In the genomic region with DNA sequence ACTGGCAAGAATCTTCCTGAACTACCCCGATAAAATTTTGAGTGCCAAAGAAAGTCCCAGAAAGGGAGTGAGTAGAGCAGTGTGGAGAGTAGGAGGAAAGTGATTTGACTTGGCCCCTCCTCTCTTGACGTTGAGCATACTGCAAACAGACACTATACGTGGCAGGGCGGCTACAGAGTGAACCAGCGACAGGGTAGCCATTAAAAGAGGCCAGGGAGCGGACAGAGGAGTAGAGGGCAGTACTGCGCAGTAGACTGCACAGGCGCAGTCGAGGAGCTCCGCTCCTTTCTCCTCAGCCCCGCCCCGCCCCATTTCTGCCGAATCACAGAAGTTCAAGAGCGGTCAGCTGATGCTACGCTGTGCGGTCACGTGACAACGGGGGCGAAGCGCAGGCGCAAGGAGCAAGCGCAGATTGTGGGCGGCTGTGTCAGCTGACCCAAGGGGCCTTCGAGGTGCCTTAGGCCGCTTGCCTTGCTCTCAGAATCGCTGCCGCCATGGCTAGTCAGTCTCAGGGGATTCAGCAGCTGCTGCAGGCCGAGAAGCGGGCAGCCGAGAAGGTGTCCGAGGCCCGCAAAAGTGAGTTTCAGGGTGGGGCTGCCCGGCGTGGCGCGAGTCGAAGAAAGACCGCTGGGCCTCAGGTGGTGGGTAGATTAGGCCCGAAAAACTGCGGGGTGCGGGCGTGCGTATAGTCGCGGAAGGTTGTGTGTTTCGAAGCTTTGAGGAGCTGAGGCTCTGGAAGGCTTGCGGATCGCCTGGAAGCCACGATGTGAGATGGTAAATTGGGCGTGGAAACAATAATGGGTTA, we compare ENCODE assay signal across 1 cellular context.
TF ChIP-seq lines count a peak whose summit lies in the region.

A gene with protein sequence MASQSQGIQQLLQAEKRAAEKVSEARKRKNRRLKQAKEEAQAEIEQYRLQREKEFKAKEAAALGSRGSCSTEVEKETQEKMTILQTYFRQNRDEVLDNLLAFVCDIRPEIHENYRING (plus strand): TSS at position 425 of the 805 bp plus-strand sequence. CDS start 70 bp downstream, at position 495.

TF ChIP-seq in HepG2, 621 proteins besides CTCF, POLR2A, EP300 and RAD21 (continued from another document and continues in another):
- TF ChIP-seq, protein P1, sequence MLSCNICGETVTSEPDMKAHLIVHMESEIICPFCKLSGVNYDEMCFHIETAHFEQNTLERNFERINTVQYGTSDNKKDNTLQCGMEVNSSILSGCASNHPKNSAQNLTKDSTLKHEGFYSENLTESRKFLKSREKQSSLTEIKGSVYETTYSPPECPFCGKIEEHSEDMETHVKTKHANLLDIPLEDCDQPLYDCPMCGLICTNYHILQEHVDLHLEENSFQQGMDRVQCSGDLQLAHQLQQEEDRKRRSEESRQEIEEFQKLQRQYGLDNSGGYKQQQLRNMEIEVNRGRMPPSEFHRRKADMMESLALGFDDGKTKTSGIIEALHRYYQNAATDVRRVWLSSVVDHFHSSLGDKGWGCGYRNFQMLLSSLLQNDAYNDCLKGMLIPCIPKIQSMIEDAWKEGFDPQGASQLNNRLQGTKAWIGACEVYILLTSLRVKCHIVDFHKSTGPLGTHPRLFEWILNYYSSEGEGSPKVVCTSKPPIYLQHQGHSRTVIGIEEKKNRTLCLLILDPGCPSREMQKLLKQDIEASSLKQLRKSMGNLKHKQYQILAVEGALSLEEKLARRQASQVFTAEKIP (CRISPR knock-in tag; IDR thresholded peaks at IDR 0.05; ENCODE audit: borderline replicate concordance) = no peak
- TF ChIP-seq SRY (CRISPR knock-in tag; IDR thresholded peaks at IDR 0.05) (peak; percentile 39; the same call in 1 of the 2 replicates), ZBTB21 (CRISPR knock-in tag; IDR thresholded peaks at IDR 0.05) (peak; percentile 34; the same call in 1 of the 2 replicates), NFKBIZ (CRISPR knock-in tag; IDR thresholded peaks at IDR 0.05) (no peak; the same call in 1 of the 2 replicates), ZSCAN29 (CRISPR knock-in tag; conservative IDR thresholded peaks at IDR 0.05) (no peak), YY1 (IDR thresholded peaks at IDR 0.05; ENCODE audit: insufficient read depth, insufficient replicate concordance, low read depth, low read length) (peak; percentile 90), SMAD1 (CRISPR knock-in tag; IDR thresholded peaks at IDR 0.05; ENCODE audit: borderline replicate concordance, low read depth) (no peak), PITX1 (CRISPR knock-in tag; IDR thresholded peaks at IDR 0.05) (0 out of 2 replicates have a peak, but pooled peaks have one; percentile 37), ATAD3A (CRISPR knock-in tag; IDR thresholded peaks at IDR 0.05) (no peak), ZNF296 (CRISPR knock-in tag; conservative IDR thresholded peaks at IDR 0.05) (no peak), FOXP1 (IDR thresholded peaks at IDR 0.05) (no peak), FOXP1 (CRISPR knock-in tag; IDR thresholded peaks at IDR 0.05) (no peak), ZNF251 (CRISPR knock-in tag; IDR thresholded peaks at IDR 0.05) (no peak), ZNF572 (CRISPR knock-in tag; IDR thresholded peaks at IDR 0.05) (no peak), RFX3 (CRISPR knock-in tag; IDR thresholded peaks at IDR 0.05) (no peak), ZNF781 (CRISPR knock-in tag; IDR thresholded peaks at IDR 0.05; ENCODE audit: borderline replicate concordance, not compliant biosample characterization) (no peak), HOXA9 (CRISPR knock-in tag; IDR thresholded peaks at IDR 0.05; ENCODE audit: borderline replicate concordance) (no peak), ZNF558 (CRISPR knock-in tag; IDR thresholded peaks at IDR 0.05; ENCODE audit: borderline replicate concordance) (peak; percentile 54; the same call in 1 of the 2 replicates), KAT2B (IDR thresholded peaks at IDR 0.05; ENCODE audit: borderline replicate concordance, low read depth, low read length) (no peak), ZFP62 (CRISPR knock-in tag; IDR thresholded peaks at IDR 0.05) (no peak), DMAP1 (CRISPR knock-in tag; IDR thresholded peaks at IDR 0.05) (peak; percentile 96), ZNF501 (CRISPR knock-in tag; IDR thresholded peaks at IDR 0.05) (peak; percentile 87), ZSCAN22 (CRISPR knock-in tag; IDR thresholded peaks at IDR 0.05) (0 out of 2 replicates have a peak, but pooled peaks have one; percentile 20), ZFP36L2 (CRISPR knock-in tag; IDR thresholded peaks at IDR 0.05) (no peak), ZNF292 (CRISPR knock-in tag; IDR thresholded peaks at IDR 0.05; ENCODE audit: borderline replicate concordance, low read depth) (0 out of 2 replicates have a peak, but pooled peaks have one; percentile 13), ZNF354B (CRISPR knock-in tag; IDR thresholded peaks at IDR 0.05) (no peak), NFKB2 (CRISPR knock-in tag; IDR thresholded peaks at IDR 0.05; ENCODE audit: borderline replicate concordance) (peak; percentile 82), IKZF1 (IDR thresholded peaks at IDR 0.05) (no peak), PHF21A (CRISPR knock-in tag; IDR thresholded peaks at IDR 0.05) (peak; percentile 81), ZNF3 (CRISPR knock-in tag; IDR thresholded peaks at IDR 0.05) (no peak), MTF1 (CRISPR knock-in tag; IDR thresholded peaks at IDR 0.05) (peak; percentile 5; the same call in 1 of the 2 replicates), MZF1 (CRISPR knock-in tag; IDR thresholded peaks at IDR 0.05; ENCODE audit: borderline replicate concordance) (no peak), AKAP8 (CRISPR knock-in tag; IDR thresholded peaks at IDR 0.05) (0 out of 2 replicates have a peak, but pooled peaks have one; percentile 20)
- TF ChIP-seq, protein P2, sequence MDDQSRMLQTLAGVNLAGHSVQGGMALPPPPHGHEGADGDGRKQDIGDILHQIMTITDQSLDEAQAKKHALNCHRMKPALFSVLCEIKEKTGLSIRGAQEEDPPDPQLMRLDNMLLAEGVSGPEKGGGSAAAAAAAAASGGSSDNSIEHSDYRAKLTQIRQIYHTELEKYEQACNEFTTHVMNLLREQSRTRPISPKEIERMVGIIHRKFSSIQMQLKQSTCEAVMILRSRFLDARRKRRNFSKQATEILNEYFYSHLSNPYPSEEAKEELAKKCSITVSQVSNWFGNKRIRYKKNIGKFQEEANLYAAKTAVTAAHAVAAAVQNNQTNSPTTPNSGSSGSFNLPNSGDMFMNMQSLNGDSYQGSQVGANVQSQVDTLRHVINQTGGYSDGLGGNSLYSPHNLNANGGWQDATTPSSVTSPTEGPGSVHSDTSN (CRISPR knock-in tag; IDR thresholded peaks at IDR 0.05; ENCODE audit: borderline replicate concordance) = no peak
- TF ChIP-seq, protein P3, sequence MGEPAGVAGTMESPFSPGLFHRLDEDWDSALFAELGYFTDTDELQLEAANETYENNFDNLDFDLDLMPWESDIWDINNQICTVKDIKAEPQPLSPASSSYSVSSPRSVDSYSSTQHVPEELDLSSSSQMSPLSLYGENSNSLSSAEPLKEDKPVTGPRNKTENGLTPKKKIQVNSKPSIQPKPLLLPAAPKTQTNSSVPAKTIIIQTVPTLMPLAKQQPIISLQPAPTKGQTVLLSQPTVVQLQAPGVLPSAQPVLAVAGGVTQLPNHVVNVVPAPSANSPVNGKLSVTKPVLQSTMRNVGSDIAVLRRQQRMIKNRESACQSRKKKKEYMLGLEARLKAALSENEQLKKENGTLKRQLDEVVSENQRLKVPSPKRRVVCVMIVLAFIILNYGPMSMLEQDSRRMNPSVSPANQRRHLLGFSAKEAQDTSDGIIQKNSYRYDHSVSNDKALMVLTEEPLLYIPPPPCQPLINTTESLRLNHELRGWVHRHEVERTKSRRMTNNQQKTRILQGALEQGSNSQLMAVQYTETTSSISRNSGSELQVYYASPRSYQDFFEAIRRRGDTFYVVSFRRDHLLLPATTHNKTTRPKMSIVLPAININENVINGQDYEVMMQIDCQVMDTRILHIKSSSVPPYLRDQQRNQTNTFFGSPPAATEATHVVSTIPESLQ (CRISPR knock-in tag; conservative IDR thresholded peaks at IDR 0.05) = no peak; the same call in 1 of the 2 replicates
- TF ChIP-seq, protein P4, sequence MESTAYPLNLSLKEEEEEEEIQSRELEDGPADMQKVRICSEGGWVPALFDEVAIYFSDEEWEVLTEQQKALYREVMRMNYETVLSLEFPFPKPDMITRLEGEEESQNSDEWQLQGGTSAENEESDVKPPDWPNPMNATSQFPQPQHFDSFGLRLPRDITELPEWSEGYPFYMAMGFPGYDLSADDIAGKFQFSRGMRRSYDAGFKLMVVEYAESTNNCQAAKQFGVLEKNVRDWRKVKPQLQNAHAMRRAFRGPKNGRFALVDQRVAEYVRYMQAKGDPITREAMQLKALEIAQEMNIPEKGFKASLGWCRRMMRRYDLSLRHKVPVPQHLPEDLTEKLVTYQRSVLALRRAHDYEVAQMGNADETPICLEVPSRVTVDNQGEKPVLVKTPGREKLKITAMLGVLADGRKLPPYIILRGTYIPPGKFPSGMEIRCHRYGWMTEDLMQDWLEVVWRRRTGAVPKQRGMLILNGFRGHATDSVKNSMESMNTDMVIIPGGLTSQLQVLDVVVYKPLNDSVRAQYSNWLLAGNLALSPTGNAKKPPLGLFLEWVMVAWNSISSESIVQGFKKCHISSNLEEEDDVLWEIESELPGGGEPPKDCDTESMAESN (CRISPR knock-in tag; conservative IDR thresholded peaks at IDR 0.05) = peak; percentile 84; the same call in 1 of the 2 replicates
- TF ChIP-seq, protein P5, sequence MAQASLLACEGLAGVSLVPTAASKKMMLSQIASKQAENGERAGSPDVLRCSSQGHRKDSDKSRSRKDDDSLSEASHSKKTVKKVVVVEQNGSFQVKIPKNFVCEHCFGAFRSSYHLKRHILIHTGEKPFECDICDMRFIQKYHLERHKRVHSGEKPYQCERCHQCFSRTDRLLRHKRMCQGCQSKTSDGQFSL (CRISPR knock-in tag; IDR thresholded peaks at IDR 0.05) = 0 out of 2 replicates have a peak, but pooled peaks have one; percentile 23
- TF ChIP-seq, protein P6, sequence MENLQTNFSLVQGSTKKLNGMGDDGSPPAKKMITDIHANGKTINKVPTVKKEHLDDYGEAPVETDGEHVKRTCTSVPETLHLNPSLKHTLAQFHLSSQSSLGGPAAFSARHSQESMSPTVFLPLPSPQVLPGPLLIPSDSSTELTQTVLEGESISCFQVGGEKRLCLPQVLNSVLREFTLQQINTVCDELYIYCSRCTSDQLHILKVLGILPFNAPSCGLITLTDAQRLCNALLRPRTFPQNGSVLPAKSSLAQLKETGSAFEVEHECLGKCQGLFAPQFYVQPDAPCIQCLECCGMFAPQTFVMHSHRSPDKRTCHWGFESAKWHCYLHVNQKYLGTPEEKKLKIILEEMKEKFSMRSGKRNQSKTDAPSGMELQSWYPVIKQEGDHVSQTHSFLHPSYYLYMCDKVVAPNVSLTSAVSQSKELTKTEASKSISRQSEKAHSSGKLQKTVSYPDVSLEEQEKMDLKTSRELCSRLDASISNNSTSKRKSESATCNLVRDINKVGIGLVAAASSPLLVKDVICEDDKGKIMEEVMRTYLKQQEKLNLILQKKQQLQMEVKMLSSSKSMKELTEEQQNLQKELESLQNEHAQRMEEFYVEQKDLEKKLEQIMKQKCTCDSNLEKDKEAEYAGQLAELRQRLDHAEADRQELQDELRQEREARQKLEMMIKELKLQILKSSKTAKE (CRISPR knock-in tag; IDR thresholded peaks at IDR 0.05; ENCODE audit: borderline replicate concordance) = no peak
- TF ChIP-seq, protein P7, sequence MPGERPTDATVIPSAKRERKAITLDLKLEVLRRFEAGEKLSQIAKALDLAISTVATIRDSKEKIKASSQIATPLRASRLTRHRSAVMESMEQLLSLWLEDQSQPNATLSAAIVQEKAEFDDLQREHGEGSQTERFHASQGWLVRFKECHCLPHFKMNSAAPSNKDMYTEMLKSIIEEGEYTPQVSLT (CRISPR knock-in tag; IDR thresholded peaks at IDR 0.05; ENCODE audit: borderline replicate concordance, low read depth) = no peak
- TF ChIP-seq, protein P8, sequence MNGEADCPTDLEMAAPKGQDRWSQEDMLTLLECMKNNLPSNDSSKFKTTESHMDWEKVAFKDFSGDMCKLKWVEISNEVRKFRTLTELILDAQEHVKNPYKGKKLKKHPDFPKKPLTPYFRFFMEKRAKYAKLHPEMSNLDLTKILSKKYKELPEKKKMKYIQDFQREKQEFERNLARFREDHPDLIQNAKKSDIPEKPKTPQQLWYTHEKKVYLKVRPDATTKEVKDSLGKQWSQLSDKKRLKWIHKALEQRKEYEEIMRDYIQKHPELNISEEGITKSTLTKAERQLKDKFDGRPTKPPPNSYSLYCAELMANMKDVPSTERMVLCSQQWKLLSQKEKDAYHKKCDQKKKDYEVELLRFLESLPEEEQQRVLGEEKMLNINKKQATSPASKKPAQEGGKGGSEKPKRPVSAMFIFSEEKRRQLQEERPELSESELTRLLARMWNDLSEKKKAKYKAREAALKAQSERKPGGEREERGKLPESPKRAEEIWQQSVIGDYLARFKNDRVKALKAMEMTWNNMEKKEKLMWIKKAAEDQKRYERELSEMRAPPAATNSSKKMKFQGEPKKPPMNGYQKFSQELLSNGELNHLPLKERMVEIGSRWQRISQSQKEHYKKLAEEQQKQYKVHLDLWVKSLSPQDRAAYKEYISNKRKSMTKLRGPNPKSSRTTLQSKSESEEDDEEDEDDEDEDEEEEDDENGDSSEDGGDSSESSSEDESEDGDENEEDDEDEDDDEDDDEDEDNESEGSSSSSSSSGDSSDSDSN (CRISPR knock-in tag; IDR thresholded peaks at IDR 0.05) = no peak; the same call in 1 of the 2 replicates
- TF ChIP-seq, protein P9, sequence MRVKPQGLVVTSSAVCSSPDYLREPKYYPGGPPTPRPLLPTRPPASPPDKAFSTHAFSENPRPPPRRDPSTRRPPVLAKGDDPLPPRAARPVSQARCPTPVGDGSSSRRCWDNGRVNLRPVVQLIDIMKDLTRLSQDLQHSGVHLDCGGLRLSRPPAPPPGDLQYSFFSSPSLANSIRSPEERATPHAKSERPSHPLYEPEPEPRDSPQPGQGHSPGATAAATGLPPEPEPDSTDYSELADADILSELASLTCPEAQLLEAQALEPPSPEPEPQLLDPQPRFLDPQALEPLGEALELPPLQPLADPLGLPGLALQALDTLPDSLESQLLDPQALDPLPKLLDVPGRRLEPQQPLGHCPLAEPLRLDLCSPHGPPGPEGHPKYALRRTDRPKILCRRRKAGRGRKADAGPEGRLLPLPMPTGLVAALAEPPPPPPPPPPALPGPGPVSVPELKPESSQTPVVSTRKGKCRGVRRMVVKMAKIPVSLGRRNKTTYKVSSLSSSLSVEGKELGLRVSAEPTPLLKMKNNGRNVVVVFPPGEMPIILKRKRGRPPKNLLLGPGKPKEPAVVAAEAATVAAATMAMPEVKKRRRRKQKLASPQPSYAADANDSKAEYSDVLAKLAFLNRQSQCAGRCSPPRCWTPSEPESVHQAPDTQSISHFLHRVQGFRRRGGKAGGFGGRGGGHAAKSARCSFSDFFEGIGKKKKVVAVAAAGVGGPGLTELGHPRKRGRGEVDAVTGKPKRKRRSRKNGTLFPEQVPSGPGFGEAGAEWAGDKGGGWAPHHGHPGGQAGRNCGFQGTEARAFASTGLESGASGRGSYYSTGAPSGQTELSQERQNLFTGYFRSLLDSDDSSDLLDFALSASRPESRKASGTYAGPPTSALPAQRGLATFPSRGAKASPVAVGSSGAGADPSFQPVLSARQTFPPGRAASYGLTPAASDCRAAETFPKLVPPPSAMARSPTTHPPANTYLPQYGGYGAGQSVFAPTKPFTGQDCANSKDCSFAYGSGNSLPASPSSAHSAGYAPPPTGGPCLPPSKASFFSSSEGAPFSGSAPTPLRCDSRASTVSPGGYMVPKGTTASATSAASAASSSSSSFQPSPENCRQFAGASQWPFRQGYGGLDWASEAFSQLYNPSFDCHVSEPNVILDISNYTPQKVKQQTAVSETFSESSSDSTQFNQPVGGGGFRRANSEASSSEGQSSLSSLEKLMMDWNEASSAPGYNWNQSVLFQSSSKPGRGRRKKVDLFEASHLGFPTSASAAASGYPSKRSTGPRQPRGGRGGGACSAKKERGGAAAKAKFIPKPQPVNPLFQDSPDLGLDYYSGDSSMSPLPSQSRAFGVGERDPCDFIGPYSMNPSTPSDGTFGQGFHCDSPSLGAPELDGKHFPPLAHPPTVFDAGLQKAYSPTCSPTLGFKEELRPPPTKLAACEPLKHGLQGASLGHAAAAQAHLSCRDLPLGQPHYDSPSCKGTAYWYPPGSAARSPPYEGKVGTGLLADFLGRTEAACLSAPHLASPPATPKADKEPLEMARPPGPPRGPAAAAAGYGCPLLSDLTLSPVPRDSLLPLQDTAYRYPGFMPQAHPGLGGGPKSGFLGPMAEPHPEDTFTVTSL (CRISPR knock-in tag; IDR thresholded peaks at IDR 0.05; ENCODE audit: borderline replicate concordance) = no peak
